8 cellular contexts compared by ENCODE assay signal in genomic region chr16:30901201-30902069, GRCh38. TPM values are rescaled to one million over a fixed set of nuclear protein-coding genes. Genes with fewer than 3 reads are reported as not detected.
DNase-seq lines count a peak whose midpoint lies in the region; ATAC-seq, FAIRE-seq and TF ChIP-seq lines count a peak whose summit lies in the region.

No MANE protein-coding gene starts in this region.

- no peaks in the 10 kb centered on the region for H3K27me3 ChIP-seq in endothelial cell of umbilical vein (ENCODE audit: control insufficient read depth in 2 of 2, insufficient read depth in 2 of 2, low read length in 2 of 2)

- peak; percentile 59 for FAIRE-seq in endothelial cell of umbilical vein (lab: Jason Lieb, UNC)

- dilution Hi-C loops in endothelial cell of umbilical vein (cut with MboI; ENCODE audit: extremely low pct_ligation_motif_present, low sequenced_read_pairs), result no loop called here

- H3K79me2 ChIP-seq in OCI-LY7 (ENCODE audit: insufficient read depth, low read depth, low read length) (no peaks in the 10 kb centered on the region), endothelial cell of umbilical vein (ENCODE audit: control insufficient read depth, insufficient read depth, low read length) (no peaks in the 10 kb centered on the region)

- H3K9me1 ChIP-seq in endothelial cell of umbilical vein (replicated peaks; ENCODE audit: control insufficient read depth, extremely low read depth, insufficient read depth, low read length), result no peaks in the 10 kb centered on the region

- POLR2A ChIA-PET in OCI-LY7 (lab: Charles Lee) (interaction anchor here (0.5 to 1.1 kb wide), 4 partner anchors 11 to 56 kb away, joined by 3 to 5 read pairs (median 3); no protein-coding TSS in a partner anchor), endothelial cell of umbilical vein (lab: Charles Lee) (interaction anchor here (0.7 to 1.6 kb wide), 3 partner anchors 55 to 128 kb away, joined by 4 to 6 read pairs (median 5); no protein-coding TSS in a partner anchor)

- no peak for TF ChIP-seq POLR2A in endothelial cell of umbilical vein (IDR thresholded peaks at IDR 0.05; ENCODE audit: low read depth, low read length)

- ATAC-seq in HG02571 (IDR thresholded peaks at IDR 0.05; ENCODE audit: unreplicated experiment), result no peak

- H3K36me3 ChIP-seq in OCI-LY7 (ENCODE audit: insufficient read depth, low read length), result no peaks in the 10 kb centered on the region
- H3K36me3 ChIP-seq in endothelial cell of umbilical vein (ENCODE audit: control insufficient read depth in 2 of 2, extremely low read depth in 1 of 2, insufficient read depth in 2 of 2, low read length in 2 of 2), result no peaks in the 10 kb centered on the region

- H3K4me3 ChIP-seq in OCI-LY7 (ENCODE audit: low read depth, low read length, poor library complexity, severe bottlenecking) (no peak overlapping the region), endothelial cell of umbilical vein (replicated peaks in 1 of 3; ENCODE audit: insufficient read depth in 1 of 3, low read depth in 1 of 3, low read length in 3 of 3) (peak overlapping the region; percentile 12 to 34 (median 31))

- H3K4me2 ChIP-seq in OCI-LY7 (ENCODE audit: low read length) (no peak overlapping the region; the same call in 1 of the 2 replicates), endothelial cell of umbilical vein (ENCODE audit: insufficient read depth, low read length) (peak overlapping the region; percentile 63)

- intact Hi-C loops in OCI-LY7 (cut with micrococcal nuclease; ENCODE audit: unreplicated experiment) (no loop called here), endothelial cell of umbilical vein (cut with micrococcal nuclease) (loop anchor here (1.0 kb wide), 1 partner anchor 57 kb away; no protein-coding TSS in a partner anchor)

- H3K9me2 ChIP-seq in OCI-LY7 (ENCODE audit: insufficient read depth, low read length), result no peaks in the 10 kb centered on the region

- in situ Hi-C loops in G401 (cut with HindIII; ENCODE audit: low sequenced_read_pairs), result loop anchor here (10.0 kb wide), 1 partner anchor 147 kb away; no protein-coding TSS in a partner anchor

- H3K9ac ChIP-seq in endothelial cell of umbilical vein (replicated peaks; ENCODE audit: extremely low read depth, insufficient read depth, low read length), result peak overlapping the region; percentile 47

- BruUV-seq in OCI-LY7 (replicated peaks; lab: Mats Ljungman, UMichigan) (no TSS peak), endothelial cell of umbilical vein (replicated peaks; lab: Mats Ljungman, UMichigan) (TSS peak; percentile 10)

- DNase-seq in G401 (ENCODE audit: low spot score), result peak; percentile 19
- no peak for DNase-seq in OCI-LY7 (ENCODE audit: low spot score)
- no peak for DNase-seq in endothelial cell of umbilical vein (ENCODE audit: low read depth, low spot score)
- DNase-seq in pons (ENCODE audit: low spot score), result peak; percentile 15
- no peak for DNase-seq in A172 (ENCODE audit: low spot score)
- DNase-seq in effector CD8-positive, alpha-beta T cell (lab: John Stamatoyannopoulos, UW), result no peak
- DNase-seq in NCI-H1417 treated with DMSO at 0.1 percent for 48 hours (lab: John Stamatoyannopoulos, UW), result no peak

- H4K20me1 ChIP-seq in OCI-LY7 (ENCODE audit: insufficient read depth, low read length) (no peaks in the 10 kb centered on the region), endothelial cell of umbilical vein (replicated peaks; ENCODE audit: control insufficient read depth, extremely low read depth, insufficient read depth, low read length) (no peaks in the 10 kb centered on the region)

- H2AFZ ChIP-seq in OCI-LY7 (ENCODE audit: low read length) (peak overlapping the region; percentile 4; the same call in 1 of the 2 replicates), endothelial cell of umbilical vein (ENCODE audit: low read depth, low read length) (peak overlapping the region; percentile 61)

- H3K27ac ChIP-seq in OCI-LY7 (ENCODE audit: low read depth, low read length, poor library complexity, severe bottlenecking) (no peak overlapping the region), endothelial cell of umbilical vein (ENCODE audit: insufficient read depth, low read depth, low read length) (peak overlapping the region; percentile 14)

- H3K4me1 ChIP-seq in OCI-LY7 (ENCODE audit: insufficient read depth, low read length, poor library complexity, severe bottlenecking) (peaks cover 48% of the 10 kb centered on the region), endothelial cell of umbilical vein (ENCODE audit: control insufficient read depth, extremely low read depth, insufficient read depth, low read length) (peaks cover 27% of the 10 kb centered on the region)

- no peak for TF ChIP-seq CTCF in OCI-LY7 (conservative IDR thresholded peaks at IDR 0.05; ENCODE audit: low read length)
- no peak for TF ChIP-seq CTCF in endothelial cell of umbilical vein (IDR thresholded peaks at IDR 0.05; ENCODE audit: extremely low read depth in 1 of 2, insufficient read depth in 1 of 2, low read depth in 1 of 2, low read length in 2 of 2)

- H3K9me3 ChIP-seq in OCI-LY7 (ENCODE audit: low read length) (no peaks in the 10 kb centered on the region; the same call in 1 of the 2 replicates), endothelial cell of umbilical vein (replicated peaks; ENCODE audit: control insufficient read depth, insufficient read depth, low read length) (no peaks in the 10 kb centered on the region)

- CTCF ChIA-PET in OCI-LY7 (lab: Charles Lee; ENCODE audit: unreplicated experiment) (no interaction called here), endothelial cell of umbilical vein (lab: Charles Lee) (interaction anchor here (0.7 to 3.5 kb wide), 22 partner anchors 8 to 130 kb away, joined by 3 to 128 read pairs (median 5); partner anchors contain the start of gene BCL7C)

RNA-seq across cellular contexts. Expression of gene CTF1, which starts 5.0 kb away (rescaled TPM):
- total RNA-seq in G401 (2014; rRNA removed; shearing (Covaris generic)), result 2.1 and 2.4 TPM in 2 replicates
- total RNA-seq in OCI-LY7 (2014; rRNA removed; shearing (Covaris generic)), result 0.09 and 0.21 TPM in 2 replicates
- total RNA-seq in OCI-LY7 (2022) (0.46 and 0.68 TPM in 2 replicates), endothelial cell of umbilical vein (1.4 and 1.5 TPM in 2 replicates)
- polyA plus RNA-seq in endothelial cell of umbilical vein, result 4.3 and 4.7 TPM in 2 replicates
- polyA plus RNA-seq in endothelial cell of umbilical vein (2011; cell fraction: cytosol; rRNA removed), result 1.7 and 2.5 TPM in 2 replicates
- polyA plus RNA-seq in endothelial cell of umbilical vein (2011; cell fraction: nucleus; rRNA removed), result 0.66 and 1.2 TPM in 2 replicates
- polyA plus RNA-seq in endothelial cell of umbilical vein (2012), result 0.43 and 0.98 TPM in 2 replicates
- polyA minus RNA-seq in endothelial cell of umbilical vein, result 2.1 and 3.7 TPM in 2 replicates
- not detected for polyA minus RNA-seq in endothelial cell of umbilical vein (2011; cell fraction: cytosol; rRNA and poly(A)+ RNA removed)
- 0.53 and 1.1 TPM in 2 replicates for polyA minus RNA-seq in endothelial cell of umbilical vein (2011; cell fraction: nucleus; rRNA and poly(A)+ RNA removed)
- 1.9 and 2.3 TPM in 2 replicates for total RNA-seq in A172 (2014; rRNA removed; shearing (Covaris generic))

RNA-seq across cellular contexts. Expression of gene BCL7C, which starts 7.6 kb away (rescaled TPM):
- total RNA-seq in G401 (2014; rRNA removed; shearing (Covaris generic)), result 58.1 and 89.3 TPM in 2 replicates
- 17.8 and 20.6 TPM in 2 replicates for total RNA-seq in OCI-LY7 (2014; rRNA removed; shearing (Covaris generic))
- 11.0 and 11.5 TPM in 2 replicates for total RNA-seq in OCI-LY7 (2022)
- 38.3 and 39.5 TPM in 2 replicates for total RNA-seq in endothelial cell of umbilical vein
- polyA plus RNA-seq in endothelial cell of umbilical vein, result 30.2 and 33.7 TPM in 2 replicates
- polyA plus RNA-seq in endothelial cell of umbilical vein (2011; cell fraction: cytosol; rRNA removed), result 27.0 and 36.1 TPM in 2 replicates
- polyA plus RNA-seq in endothelial cell of umbilical vein (2011; cell fraction: nucleus; rRNA removed), result 11.3 and 11.4 TPM in 2 replicates
- 23.6 and 29.3 TPM in 2 replicates for polyA plus RNA-seq in endothelial cell of umbilical vein (2012)
- 5.5 and 7.4 TPM in 2 replicates for polyA minus RNA-seq in endothelial cell of umbilical vein
- 5.9 TPM for polyA minus RNA-seq in endothelial cell of umbilical vein (2011; cell fraction: cytosol; rRNA and poly(A)+ RNA removed)
- 3.4 and 5.7 TPM in 2 replicates for polyA minus RNA-seq in endothelial cell of umbilical vein (2011; cell fraction: nucleus; rRNA and poly(A)+ RNA removed)
- total RNA-seq in A172 (2014; rRNA removed; shearing (Covaris generic)), result 57.3 and 60.8 TPM in 2 replicates

RNA-seq across cellular contexts. Expression of gene FBXL19, which starts 21.9 kb away (rescaled TPM):
- total RNA-seq in G401 (2014; rRNA removed; shearing (Covaris generic)), result 67.1 and 85.6 TPM in 2 replicates
- total RNA-seq in OCI-LY7 (2014; rRNA removed; shearing (Covaris generic)), result 16.1 and 16.2 TPM in 2 replicates
- total RNA-seq in OCI-LY7 (2022) (30.2 and 34.8 TPM in 2 replicates), endothelial cell of umbilical vein (37.3 and 38.0 TPM in 2 replicates)
- polyA plus RNA-seq in endothelial cell of umbilical vein, result 22.1 and 29.5 TPM in 2 replicates
- 13.4 and 18.6 TPM in 2 replicates for polyA plus RNA-seq in endothelial cell of umbilical vein (2011; cell fraction: cytosol; rRNA removed)
- 31.4 and 32.2 TPM in 2 replicates for polyA plus RNA-seq in endothelial cell of umbilical vein (2011; cell fraction: nucleus; rRNA removed)
- 17.7 and 23.7 TPM in 2 replicates for polyA plus RNA-seq in endothelial cell of umbilical vein (2012)
- 11.8 and 14.3 TPM in 2 replicates for polyA minus RNA-seq in endothelial cell of umbilical vein
- 12.2 TPM for polyA minus RNA-seq in endothelial cell of umbilical vein (2011; cell fraction: cytosol; rRNA and poly(A)+ RNA removed)
- polyA minus RNA-seq in endothelial cell of umbilical vein (2011; cell fraction: nucleus; rRNA and poly(A)+ RNA removed), result 6.3 and 13.9 TPM in 2 replicates
- 18.7 and 32.5 TPM in 2 replicates for total RNA-seq in A172 (2014; rRNA removed; shearing (Covaris generic))

RNA-seq across cellular contexts. Expression of gene ORAI3, which starts 47.4 kb away (rescaled TPM):
- total RNA-seq in G401 (2014; rRNA removed; shearing (Covaris generic)), result 57.6 and 62.8 TPM in 2 replicates
- total RNA-seq in OCI-LY7 (2014; rRNA removed; shearing (Covaris generic)), result 5.7 and 7.8 TPM in 2 replicates
- 16.3 and 18.3 TPM in 2 replicates for total RNA-seq in OCI-LY7 (2022)
- total RNA-seq in endothelial cell of umbilical vein, result 17.0 and 17.6 TPM in 2 replicates
- 25.4 and 33.9 TPM in 2 replicates for polyA plus RNA-seq in endothelial cell of umbilical vein
- polyA plus RNA-seq in endothelial cell of umbilical vein (2011; cell fraction: cytosol; rRNA removed), result 15.8 and 17.9 TPM in 2 replicates
- polyA plus RNA-seq in endothelial cell of umbilical vein (2011; cell fraction: nucleus; rRNA removed), result 9.4 and 10.3 TPM in 2 replicates
- 6.0 and 7.1 TPM in 2 replicates for polyA plus RNA-seq in endothelial cell of umbilical vein (2012)
- 18.3 and 23.1 TPM in 2 replicates for polyA minus RNA-seq in endothelial cell of umbilical vein
- polyA minus RNA-seq in endothelial cell of umbilical vein (2011; cell fraction: cytosol; rRNA and poly(A)+ RNA removed), result 6.0 TPM
- polyA minus RNA-seq in endothelial cell of umbilical vein (2011; cell fraction: nucleus; rRNA and poly(A)+ RNA removed), result 6.1 and 6.9 TPM in 2 replicates
- 46.4 and 50.8 TPM in 2 replicates for total RNA-seq in A172 (2014; rRNA removed; shearing (Covaris generic))

RNA-seq across cellular contexts. Expression of gene SETD1A, which starts 56.1 kb away (rescaled TPM):
- 0.51 and 1.1 TPM in 2 replicates for total RNA-seq in G401 (2014; rRNA removed; shearing (Covaris generic))
- 8.6 and 9.0 TPM in 2 replicates for total RNA-seq in OCI-LY7 (2014; rRNA removed; shearing (Covaris generic))
- total RNA-seq in OCI-LY7 (2022), result 35.7 and 36.0 TPM in 2 replicates
- total RNA-seq in endothelial cell of umbilical vein, result 21.3 and 25.6 TPM in 2 replicates
- 3.4 and 3.5 TPM in 2 replicates for polyA plus RNA-seq in endothelial cell of umbilical vein
- 4.5 and 4.9 TPM in 2 replicates for polyA plus RNA-seq in endothelial cell of umbilical vein (2011; cell fraction: cytosol; rRNA removed)
- polyA plus RNA-seq in endothelial cell of umbilical vein (2011; cell fraction: nucleus; rRNA removed), result 14.1 and 16.1 TPM in 2 replicates
- polyA plus RNA-seq in endothelial cell of umbilical vein (2012), result 12.3 and 20.5 TPM in 2 replicates
- 4.2 and 8.2 TPM in 2 replicates for polyA minus RNA-seq in endothelial cell of umbilical vein
- polyA minus RNA-seq in endothelial cell of umbilical vein (2011; cell fraction: cytosol; rRNA and poly(A)+ RNA removed), result 7.9 TPM
- polyA minus RNA-seq in endothelial cell of umbilical vein (2011; cell fraction: nucleus; rRNA and poly(A)+ RNA removed), result 7.6 and 11.5 TPM in 2 replicates
- total RNA-seq in A172 (2014; rRNA removed; shearing (Covaris generic)), result 3.5 and 3.8 TPM in 2 replicates

Comparison
In these comparisons a context has a peak if more than half of its experiments do, and no peak if none do; other contexts are left out.
1. DNase-seq: peak in G401 (single experiment) and pons (single experiment); none in OCI-LY7 (single experiment), endothelial cell of umbilical vein (single experiment), A172 (single experiment), effector CD8-positive, alpha-beta T cell (single experiment) and NCI-H1417 treated with DMSO at 0.1 percent for 48 hours (single experiment).